In the genomic region with DNA sequence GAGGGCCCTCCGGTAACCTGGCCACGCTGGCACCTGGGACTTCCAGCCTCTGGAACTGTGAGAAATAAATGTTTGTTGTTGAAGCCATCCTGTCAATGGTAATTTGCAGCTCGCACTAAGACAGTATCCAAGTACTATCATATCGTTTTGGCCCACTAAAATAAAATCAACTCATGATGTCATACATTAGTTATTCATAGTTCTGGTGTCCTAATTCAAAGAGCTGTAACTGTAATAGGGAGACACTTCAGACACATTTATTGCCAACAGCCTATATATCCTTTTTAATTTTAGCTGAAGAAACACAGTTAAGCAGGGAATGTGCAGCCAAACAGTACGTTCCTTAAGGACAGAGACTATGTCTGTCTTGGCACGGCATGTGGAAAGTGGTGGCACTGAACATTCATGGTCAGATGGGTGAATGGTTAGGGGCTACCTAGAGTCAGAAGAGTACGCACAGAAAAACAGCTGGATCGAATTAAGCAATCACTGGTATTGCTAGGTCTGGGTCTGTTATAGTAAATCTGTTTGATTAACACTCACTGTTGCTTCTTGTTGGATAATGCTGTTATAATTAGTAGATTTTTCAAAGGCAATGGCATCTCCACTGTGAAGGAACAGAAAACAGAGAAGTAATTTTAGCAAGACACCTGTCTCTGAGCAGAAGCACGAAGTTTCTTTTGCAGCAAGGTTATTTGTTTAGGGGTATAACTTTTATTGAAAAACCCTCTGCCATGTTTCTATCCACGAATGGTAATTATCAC, we compare ENCODE assay signal across 1 cellular context.
TF ChIP-seq lines count a peak whose summit lies in the region.

No MANE protein-coding gene starts in this region.

TF ChIP-seq in HepG2, 621 proteins besides CTCF, POLR2A, EP300 and RAD21:
- TF ChIP-seq ATF7 (IDR thresholded peaks at IDR 0.05) (peak; percentile 82), ATF7 (CRISPR knock-in tag; IDR thresholded peaks at IDR 0.05) (no peak), CREB1 (IDR thresholded peaks at IDR 0.05) (peak; percentile 28; the same call in 1 of the 2 replicates), CREB1 (CRISPR knock-in tag; IDR thresholded peaks at IDR 0.05) (no peak), KDM6A (CRISPR knock-in tag; IDR thresholded peaks at IDR 0.05; ENCODE audit: low read depth) (no peak), GLI4 (CRISPR knock-in tag; IDR thresholded peaks at IDR 0.05; ENCODE audit: borderline replicate concordance) (no peak)
